Comparison of ENCODE assay signal across 13 cellular contexts in genomic region chr12:69252033-69252432, GRCh38. TPM values are rescaled to one million over a fixed set of nuclear protein-coding genes. Genes with fewer than 3 reads are reported as not detected.
A peak's percentile ranks its signal among the peaks of the same experiment; 100 is the strongest.
DNase-seq lines count a peak whose midpoint lies in the region; ATAC-seq and TF ChIP-seq lines count a peak whose summit lies in the region.
"Had no signal": no experiment of that assay in that cellular context is flagged by ENCODE, and none has a peak within 500 bp of the region (broad histone marks: within the 10 kb centered on the region; RNA-seq: fewer than 3 reads in every experiment).

No MANE protein-coding gene starts in this region.

- H3K4me1 ChIP-seq in Peyer's patch, result peaks cover 0 to 10% (median 0%) of the 10 kb centered on the region in 4 donors
- H3K4me1 ChIP-seq: Caco-2 had no signal

- H3K36me3 ChIP-seq in SK-N-MC (ENCODE audit: insufficient read depth, low read length), result peaks cover 77% of the 10 kb centered on the region
- H3K36me3 ChIP-seq in Peyer's patch, result peaks cover 0 to 24% (median 0%) of the 10 kb centered on the region in 3 donors

- peak overlapping the region; percentile 9; the same call in 1 of the 2 replicates for H3K27ac ChIP-seq in SK-N-MC
- H3K27ac ChIP-seq in Peyer's patch, result no peak overlapping the region
- H3K27ac ChIP-seq: body of pancreas had no signal

- H3K9ac ChIP-seq in SK-N-MC (ENCODE audit: insufficient read length), result no peak overlapping the region

- DNase-seq in AG10803 (ENCODE audit: low read depth), result peak; percentile 67
- peak; percentile 52 for DNase-seq in EL
- no peak for DNase-seq in SK-N-MC (ENCODE audit: low read depth, low spot score)
- DNase-seq in foreskin melanocyte, result peak; percentile 24
- DNase-seq in OCI-M1 (lab: John Stamatoyannopoulos, UW), result no peak
- DNase-seq in NOMO-1 treated with dmso at 0.1 percent for 144 hours (lab: John Stamatoyannopoulos, UW; ENCODE audit: unreplicated experiment), result no peak
- DNase-seq in left ventricle myocardium superior, result no peak
- DNase-seq in Peyer's patch, result no peak
- DNase-seq: body of pancreas; Caco-2; NCI-H1436; NK-92 treated with Interleukin-12 subunit alpha and Interleukin-12 subunit beta, amount 100 ng/mL, for 24 hours; spleen had no signal

- intact Hi-C loops in left ventricle myocardium superior (cut with micrococcal nuclease), result loop anchor here (5.0 kb wide), 1 partner anchor 100 kb away; no protein-coding TSS in a partner anchor

- ATAC-seq in left ventricle myocardium superior, result no peak
- ATAC-seq: body of pancreas had no signal

- H3K9me3 ChIP-seq in SK-N-MC (ENCODE audit: low read depth, low read length) (peaks cover 3% of the 10 kb centered on the region; the same call in 1 of the 2 replicates), Peyer's patch (no peaks in the 10 kb centered on the region)
- H3K9me3 ChIP-seq: body of pancreas, Caco-2, spleen had no signal

- no peaks in the 10 kb centered on the region for H3K27me3 ChIP-seq in Peyer's patch
- H3K27me3 ChIP-seq: body of pancreas, spleen had no signal

- TF ChIP-seq CTCF in AG10803 (conservative IDR thresholded peaks at IDR 0.05; ENCODE audit: low read length) (no peak), Peyer's patch (IDR thresholded peaks at IDR 0.05) (no peak)

- H3K4me3 ChIP-seq in AG10803 (ENCODE audit: low read length), result no peak overlapping the region
- H3K4me3 ChIP-seq in SK-N-MC, result no peak overlapping the region
- no peak overlapping the region for H3K4me3 ChIP-seq in Peyer's patch
- H3K4me3 ChIP-seq: body of pancreas, spleen had no signal

- TF ChIP-seq POLR2A in Peyer's patch (IDR thresholded peaks at IDR 0.05), result no peak

RNA-seq across cellular contexts. Expression of gene CPSF6, which starts 12.7 kb away (rescaled TPM):
- total RNA-seq in left ventricle myocardium superior (30.9 TPM), Peyer's patch (10 to 100 TPM; 25.0 to 41.6 (median 41.3) TPM)

Comparison
In these comparisons a context has a peak if more than half of its experiments do, and no peak if none do; other contexts are left out.
1. DNase-seq: peak in AG10803 (single experiment), EL (single experiment) and foreskin melanocyte (single experiment); none in SK-N-MC (single experiment), OCI-M1 (single experiment), NOMO-1 treated with dmso at 0.1 percent for 144 hours (single experiment), left ventricle myocardium superior (single experiment) and Peyer's patch (0 of 3).